ENCODE assay signal across 1 cellular context in the genomic region with DNA sequence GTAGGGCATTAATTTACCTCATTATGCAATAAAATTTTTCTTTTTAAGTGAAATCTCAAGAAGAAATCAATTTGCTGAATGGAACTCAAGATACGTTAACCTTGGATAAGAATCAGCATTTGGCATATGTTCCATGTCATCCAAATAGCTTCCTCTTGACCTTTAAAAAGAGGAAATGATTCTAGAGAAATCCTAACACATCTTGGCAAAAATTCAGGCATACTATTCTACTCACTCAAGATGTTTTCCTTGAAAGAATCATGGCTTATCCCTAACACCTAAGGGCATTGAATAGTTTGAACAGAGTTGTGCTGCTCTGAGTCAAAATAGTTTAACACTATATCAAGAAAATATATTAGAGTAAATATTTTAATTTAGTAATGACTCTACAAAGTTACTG.
TF ChIP-seq lines count a peak whose summit lies in the region.

No MANE protein-coding gene starts in this region.

TF ChIP-seq in HepG2, 621 proteins besides CTCF, POLR2A, EP300 and RAD21 (continued from another document):
- TF ChIP-seq, protein P1, sequence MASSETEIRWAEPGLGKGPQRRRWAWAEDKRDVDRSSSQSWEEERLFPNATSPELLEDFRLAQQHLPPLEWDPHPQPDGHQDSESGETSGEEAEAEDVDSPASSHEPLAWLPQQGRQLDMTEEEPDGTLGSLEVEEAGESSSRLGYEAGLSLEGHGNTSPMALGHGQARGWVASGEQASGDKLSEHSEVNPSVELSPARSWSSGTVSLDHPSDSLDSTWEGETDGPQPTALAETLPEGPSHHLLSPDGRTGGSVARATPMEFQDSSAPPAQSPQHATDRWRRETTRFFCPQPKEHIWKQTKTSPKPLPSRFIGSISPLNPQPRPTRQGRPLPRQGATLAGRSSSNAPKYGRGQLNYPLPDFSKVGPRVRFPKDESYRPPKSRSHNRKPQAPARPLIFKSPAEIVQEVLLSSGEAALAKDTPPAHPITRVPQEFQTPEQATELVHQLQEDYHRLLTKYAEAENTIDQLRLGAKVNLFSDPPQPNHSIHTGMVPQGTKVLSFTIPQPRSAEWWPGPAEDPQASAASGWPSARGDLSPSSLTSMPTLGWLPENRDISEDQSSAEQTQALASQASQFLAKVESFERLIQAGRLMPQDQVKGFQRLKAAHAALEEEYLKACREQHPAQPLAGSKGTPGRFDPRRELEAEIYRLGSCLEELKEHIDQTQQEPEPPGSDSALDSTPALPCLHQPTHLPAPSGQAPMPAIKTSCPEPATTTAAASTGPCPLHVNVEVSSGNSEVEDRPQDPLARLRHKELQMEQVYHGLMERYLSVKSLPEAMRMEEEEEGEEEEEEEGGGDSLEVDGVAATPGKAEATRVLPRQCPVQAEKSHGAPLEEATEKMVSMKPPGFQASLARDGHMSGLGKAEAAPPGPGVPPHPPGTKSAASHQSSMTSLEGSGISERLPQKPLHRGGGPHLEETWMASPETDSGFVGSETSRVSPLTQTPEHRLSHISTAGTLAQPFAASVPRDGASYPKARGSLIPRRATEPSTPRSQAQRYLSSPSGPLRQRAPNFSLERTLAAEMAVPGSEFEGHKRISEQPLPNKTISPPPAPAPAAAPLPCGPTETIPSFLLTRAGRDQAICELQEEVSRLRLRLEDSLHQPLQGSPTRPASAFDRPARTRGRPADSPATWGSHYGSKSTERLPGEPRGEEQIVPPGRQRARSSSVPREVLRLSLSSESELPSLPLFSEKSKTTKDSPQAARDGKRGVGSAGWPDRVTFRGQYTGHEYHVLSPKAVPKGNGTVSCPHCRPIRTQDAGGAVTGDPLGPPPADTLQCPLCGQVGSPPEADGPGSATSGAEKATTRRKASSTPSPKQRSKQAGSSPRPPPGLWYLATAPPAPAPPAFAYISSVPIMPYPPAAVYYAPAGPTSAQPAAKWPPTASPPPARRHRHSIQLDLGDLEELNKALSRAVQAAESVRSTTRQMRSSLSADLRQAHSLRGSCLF (CRISPR knock-in tag; IDR thresholded peaks at IDR 0.05; ENCODE audit: borderline replicate concordance) = no peak
- TF ChIP-seq ZNF720 (CRISPR knock-in tag; IDR thresholded peaks at IDR 0.05) (no peak), TCF7L2 (IDR thresholded peaks at IDR 0.05; ENCODE audit: low read depth, low read length) (no peak), NCOA2 (CRISPR knock-in tag; IDR thresholded peaks at IDR 0.05) (no peak), NFE2 (CRISPR knock-in tag; IDR thresholded peaks at IDR 0.05) (no peak), BRD4 (CRISPR knock-in tag; IDR thresholded peaks at IDR 0.05) (no peak), GTF2F1 (IDR thresholded peaks at IDR 0.05; ENCODE audit: low read length) (no peak)
- TF ChIP-seq, protein P2, sequence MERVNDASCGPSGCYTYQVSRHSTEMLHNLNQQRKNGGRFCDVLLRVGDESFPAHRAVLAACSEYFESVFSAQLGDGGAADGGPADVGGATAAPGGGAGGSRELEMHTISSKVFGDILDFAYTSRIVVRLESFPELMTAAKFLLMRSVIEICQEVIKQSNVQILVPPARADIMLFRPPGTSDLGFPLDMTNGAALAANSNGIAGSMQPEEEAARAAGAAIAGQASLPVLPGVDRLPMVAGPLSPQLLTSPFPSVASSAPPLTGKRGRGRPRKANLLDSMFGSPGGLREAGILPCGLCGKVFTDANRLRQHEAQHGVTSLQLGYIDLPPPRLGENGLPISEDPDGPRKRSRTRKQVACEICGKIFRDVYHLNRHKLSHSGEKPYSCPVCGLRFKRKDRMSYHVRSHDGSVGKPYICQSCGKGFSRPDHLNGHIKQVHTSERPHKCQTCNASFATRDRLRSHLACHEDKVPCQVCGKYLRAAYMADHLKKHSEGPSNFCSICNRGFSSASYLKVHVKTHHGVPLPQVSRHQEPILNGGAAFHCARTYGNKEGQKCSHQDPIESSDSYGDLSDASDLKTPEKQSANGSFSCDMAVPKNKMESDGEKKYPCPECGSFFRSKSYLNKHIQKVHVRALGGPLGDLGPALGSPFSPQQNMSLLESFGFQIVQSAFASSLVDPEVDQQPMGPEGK (CRISPR knock-in tag; IDR thresholded peaks at IDR 0.05) = no peak
- TF ChIP-seq, protein P3, sequence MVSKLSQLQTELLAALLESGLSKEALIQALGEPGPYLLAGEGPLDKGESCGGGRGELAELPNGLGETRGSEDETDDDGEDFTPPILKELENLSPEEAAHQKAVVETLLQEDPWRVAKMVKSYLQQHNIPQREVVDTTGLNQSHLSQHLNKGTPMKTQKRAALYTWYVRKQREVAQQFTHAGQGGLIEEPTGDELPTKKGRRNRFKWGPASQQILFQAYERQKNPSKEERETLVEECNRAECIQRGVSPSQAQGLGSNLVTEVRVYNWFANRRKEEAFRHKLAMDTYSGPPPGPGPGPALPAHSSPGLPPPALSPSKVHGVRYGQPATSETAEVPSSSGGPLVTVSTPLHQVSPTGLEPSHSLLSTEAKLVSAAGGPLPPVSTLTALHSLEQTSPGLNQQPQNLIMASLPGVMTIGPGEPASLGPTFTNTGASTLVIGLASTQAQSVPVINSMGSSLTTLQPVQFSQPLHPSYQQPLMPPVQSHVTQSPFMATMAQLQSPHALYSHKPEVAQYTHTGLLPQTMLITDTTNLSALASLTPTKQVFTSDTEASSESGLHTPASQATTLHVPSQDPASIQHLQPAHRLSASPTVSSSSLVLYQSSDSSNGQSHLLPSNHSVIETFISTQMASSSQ (IDR thresholded peaks at IDR 0.05; ENCODE audit: low read depth) = no peak
- TF ChIP-seq, protein P3 (CRISPR knock-in tag; IDR thresholded peaks at IDR 0.05; ENCODE audit: borderline replicate concordance) = no peak
- TF ChIP-seq, protein P4, sequence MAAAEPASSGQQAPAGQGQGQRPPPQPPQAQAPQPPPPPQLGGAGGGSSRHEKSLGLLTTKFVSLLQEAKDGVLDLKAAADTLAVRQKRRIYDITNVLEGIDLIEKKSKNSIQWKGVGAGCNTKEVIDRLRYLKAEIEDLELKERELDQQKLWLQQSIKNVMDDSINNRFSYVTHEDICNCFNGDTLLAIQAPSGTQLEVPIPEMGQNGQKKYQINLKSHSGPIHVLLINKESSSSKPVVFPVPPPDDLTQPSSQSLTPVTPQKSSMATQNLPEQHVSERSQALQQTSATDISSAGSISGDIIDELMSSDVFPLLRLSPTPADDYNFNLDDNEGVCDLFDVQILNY (CRISPR knock-in tag; conservative IDR thresholded peaks at IDR 0.05) = no peak
